ENCODE assay signal across 8 cellular contexts in genomic region chr12:39619316-39619659, GRCh38. TPM values are rescaled to one million over a fixed set of nuclear protein-coding genes. Genes with fewer than 3 reads are reported as not detected.
DNase-seq lines count a peak whose midpoint lies in the region; ATAC-seq and TF ChIP-seq lines count a peak whose summit lies in the region.

No MANE protein-coding gene starts in this region.

- H3K36me3 ChIP-seq in KOPT-K1 (ENCODE audit: insufficient read depth, low read length): no peaks in the 10 kb centered on the region
- H3K36me3 ChIP-seq in thyroid gland: no peaks in the 10 kb centered on the region

- WGBS in thyroid gland, 2 donors: 17 to 22% methylated on average over 10 of the region's 10 CpGs

- H3K4me3 Mint-ChIP-seq in activated naive CD8-positive, alpha-beta T cell treated with anti-CD3 and anti-CD28 coated beads for 36 hours: no peak overlapping the region

- H3K27ac ChIP-seq in KOPT-K1 (ENCODE audit: low read depth, low read length, poor library complexity, severe bottlenecking): peak overlapping the region; percentile 78
- peak overlapping the region in 2 of 3 donors; percentile 48 to 72 for H3K27ac ChIP-seq in thyroid gland

- no peak for TF ChIP-seq POLR2A in thyroid gland (IDR thresholded peaks at IDR 0.05)

- no peak for TF ChIP-seq CTCF in thyroid gland (IDR thresholded peaks at IDR 0.05)

- no peaks in the 10 kb centered on the region for H3K27me3 Mint-ChIP-seq in activated naive CD8-positive, alpha-beta T cell treated with anti-CD3 and anti-CD28 coated beads for 36 hours

- H3K4me1 ChIP-seq in thyroid gland: peaks cover 3 to 4% of the 10 kb centered on the region in 2 donors

- peak overlapping the region in 1 of 3 donors; percentile 36 for H3K4me3 ChIP-seq in thyroid gland (replicated peaks in 1 of 3)

- no peak overlapping the region for H3K27ac Mint-ChIP-seq in activated naive CD8-positive, alpha-beta T cell treated with anti-CD3 and anti-CD28 coated beads for 36 hours

- peak; percentile 4 for DNase-seq in GM04503 (ENCODE audit: low read depth)
- peak; percentile 28 for DNase-seq in activated naive CD8-positive, alpha-beta T cell treated with anti-CD3 and anti-CD28 coated beads for 36 hours
- peak; percentile 43 for DNase-seq in inferior parietal cortex (ENCODE audit: extremely low spot score)
- no peak for DNase-seq in thyroid gland
- DNase-seq in stimulated activated CD4-positive, alpha-beta T cell treated with anti-CD3 and anti-CD28 coated beads, Interleukin-4, amount 100 ng/mL, for 1 hour: no peak

- H3K36me3 Mint-ChIP-seq in activated naive CD8-positive, alpha-beta T cell treated with anti-CD3 and anti-CD28 coated beads for 36 hours: peaks cover 10% of the 10 kb centered on the region

- no peaks in the 10 kb centered on the region for H3K27me3 ChIP-seq in thyroid gland

- intact Hi-C loops in thyroid gland (cut with DNase I): no loop called here

- ATAC-seq in GM21619 (IDR thresholded peaks at IDR 0.05; ENCODE audit: unreplicated experiment) (peak; percentile 7), GM18520 (IDR thresholded peaks at IDR 0.05; ENCODE audit: unreplicated experiment) (no peak)

- no peaks in the 10 kb centered on the region for H3K9me3 Mint-ChIP-seq in activated naive CD8-positive, alpha-beta T cell treated with anti-CD3 and anti-CD28 coated beads for 36 hours

- peaks cover 39% of the 10 kb centered on the region for H3K4me1 Mint-ChIP-seq in activated naive CD8-positive, alpha-beta T cell treated with anti-CD3 and anti-CD28 coated beads for 36 hours

- H3K9me3 ChIP-seq in KOPT-K1 (ENCODE audit: insufficient read depth, low read length, poor library complexity, severe bottlenecking) (no peaks in the 10 kb centered on the region), thyroid gland (no peaks in the 10 kb centered on the region)

RNA-seq across cellular contexts. Expression of gene ABCD2, which starts 0.3 kb away (rescaled TPM):
- 1 to 10 TPM; 3.1 to 3.6 TPM for total RNA-seq in activated naive CD8-positive, alpha-beta T cell treated with anti-CD3 and anti-CD28 coated beads for 36 hours
- under 1 TPM; 0.33 to 0.81 (median 0.63) TPM for total RNA-seq in thyroid gland

Comparison
In these comparisons a context has a peak if more than half of its experiments do, and no peak if none do; other contexts are left out.
1. DNase-seq: peak in GM04503 (single experiment), activated naive CD8-positive, alpha-beta T cell treated with anti-CD3 and anti-CD28 coated beads for 36 hours (single experiment) and inferior parietal cortex (single experiment); none in thyroid gland (0 of 2) and stimulated activated CD4-positive, alpha-beta T cell treated with anti-CD3 and anti-CD28 coated beads, Interleukin-4, amount 100 ng/mL, for 1 hour (single experiment).